10 cellular contexts compared by ENCODE assay signal in genomic region chr11:100957499-100957898, GRCh38.
"Had no signal": no experiment of that assay in that cellular context is flagged by ENCODE, and none has a peak within 500 bp of the region (broad histone marks: within the 10 kb centered on the region; RNA-seq: fewer than 3 reads in every experiment).

No MANE protein-coding gene starts in this region.

- H3K27ac Mint-ChIP-seq: HFFc6 had no signal

- H2AFZ ChIP-seq: GM23248 had no signal

- FAIRE-seq: H1, H54 had no signal

- H3K4me3 ChIP-seq: GM23248, HAP-1 had no signal

- H3K9me3 Mint-ChIP-seq: H9, HFFc6 had no signal

- H3K4me3 Mint-ChIP-seq: H9, HFFc6 had no signal

- H3K27ac ChIP-seq: GM23248 had no signal

- H3K9me3 ChIP-seq: HAP-1 had no signal

- ATAC-seq: HCT116 had no signal

- H3K36me3 ChIP-seq: HAP-1 had no signal

- DNase-seq: GM23248, GOT3, H7, H9, HCEC 1CT, HFFc6 had no signal

- H3K9ac ChIP-seq: GM23248 had no signal
